ENCODE assay signal across 10 cellular contexts in the genomic region with DNA sequence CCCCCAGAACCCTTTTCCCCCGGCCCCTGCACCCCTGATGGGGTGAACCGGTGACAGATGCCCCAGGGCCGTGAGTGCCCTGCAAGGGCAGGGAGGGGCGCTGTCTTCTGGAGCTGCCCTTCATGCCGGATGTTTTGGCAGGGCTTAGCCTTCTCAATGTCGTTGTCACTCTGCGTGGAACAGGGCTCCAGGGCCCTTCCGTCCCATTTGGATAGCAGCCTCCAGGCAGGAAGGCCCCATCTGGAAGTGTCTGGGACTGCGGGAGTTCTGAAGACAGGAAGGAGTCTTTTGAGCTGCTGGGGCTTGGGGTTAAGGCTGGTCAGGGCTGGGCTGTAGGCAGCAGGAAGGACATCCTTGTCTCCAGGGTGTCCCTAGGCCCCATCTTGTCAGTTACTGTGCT. TPM values are rescaled to one million over a fixed set of nuclear protein-coding genes. Genes with fewer than 3 reads are reported as not detected.
DNase-seq lines count a peak whose midpoint lies in the region; ATAC-seq and TF ChIP-seq lines count a peak whose summit lies in the region.
"Had no signal": no experiment of that assay in that cellular context is flagged by ENCODE, and none has a peak within 500 bp of the region (broad histone marks: within the 10 kb centered on the region; RNA-seq: fewer than 3 reads in every experiment).

No MANE protein-coding gene starts in this region.

- peaks cover 36% of the 10 kb centered on the region for H3K4me1 ChIP-seq in effector memory CD4-positive, alpha-beta T cell (ENCODE audit: control insufficient read depth, insufficient read depth, low read length, poor library complexity, severe bottlenecking)
- peaks cover 27% of the 10 kb centered on the region for H3K4me1 ChIP-seq in Karpas-422 (ENCODE audit: low read length)

- H3K4me1 Mint-ChIP-seq in nephron, result peaks cover 25% of the 10 kb centered on the region

- H3K9me3 Mint-ChIP-seq in nephron, result no peaks in the 10 kb centered on the region

- H3K9me3 ChIP-seq in effector memory CD4-positive, alpha-beta T cell (ENCODE audit: control insufficient read depth, low read length), result no peaks in the 10 kb centered on the region
- H3K9me3 ChIP-seq in Karpas-422 (ENCODE audit: low read length), result no peaks in the 10 kb centered on the region

- peak overlapping the region; percentile 66 to 88 (median 88) for H3K27ac Mint-ChIP-seq in nephron

- no peaks in the 10 kb centered on the region for H3K27me3 ChIP-seq in effector memory CD4-positive, alpha-beta T cell (replicated peaks; ENCODE audit: control insufficient read depth, insufficient read depth, low read length, poor library complexity, severe bottlenecking)
- H3K27me3 ChIP-seq in Karpas-422 (ENCODE audit: low read length), result no peaks in the 10 kb centered on the region

- H3K36me3 Mint-ChIP-seq in nephron (ENCODE audit: low read depth), result peaks cover 3% of the 10 kb centered on the region

- peak; percentile 69 for DNase-seq in AG08396 (ENCODE audit: low spot score)
- DNase-seq in RKO (ENCODE audit: low spot score), result peak; percentile 41
- DNase-seq in epidermal melanocyte (ENCODE audit: insufficient read length, low spot score), result peak; percentile 77
- DNase-seq in effector memory CD4-positive, alpha-beta T cell, result no peak
- DNase-seq in Karpas-422, result no peak
- DNase-seq: DMS79, NCI-H774 had no signal

- no peak overlapping the region for H3K4me3 ChIP-seq in effector memory CD4-positive, alpha-beta T cell (ENCODE audit: insufficient read depth, low read depth, low read length, poor library complexity, severe bottlenecking)
- H3K4me3 ChIP-seq in Karpas-422 (ENCODE audit: low read length), result no peak overlapping the region

- H3K27me3 Mint-ChIP-seq in nephron (ENCODE audit: low read depth), result no peaks in the 10 kb centered on the region

- H4K20me1 ChIP-seq in Karpas-422 (ENCODE audit: insufficient read depth, low read depth, low read length), result no peaks in the 10 kb centered on the region

- H3K4me3 Mint-ChIP-seq in nephron, result peak overlapping the region; percentile 45 to 57 (median 49)

- no peak overlapping the region for H3K9ac ChIP-seq in Karpas-422 (ENCODE audit: low read length)

- no peak for TF ChIP-seq CTCF in nephron (IDR thresholded peaks at IDR 0.05; ENCODE audit: unreplicated experiment in 3 of 3)

- H3K27ac ChIP-seq in effector memory CD4-positive, alpha-beta T cell (ENCODE audit: insufficient read depth, low read length, poor library complexity, severe bottlenecking), result no peak overlapping the region
- no peak overlapping the region for H3K27ac ChIP-seq in Karpas-422 (ENCODE audit: low read length)

- ATAC-seq in HG03342 (IDR thresholded peaks at IDR 0.05; ENCODE audit: unreplicated experiment) (no peak), HG03442 (IDR thresholded peaks at IDR 0.05; ENCODE audit: unreplicated experiment) (no peak)

- peaks cover 27% of the 10 kb centered on the region for H3K36me3 ChIP-seq in effector memory CD4-positive, alpha-beta T cell (ENCODE audit: control insufficient read depth, insufficient read depth, low read length)
- 0 out of 2 replicates have a peak, but pooled peaks cover 3% of the 10 kb centered on the region for H3K36me3 ChIP-seq in Karpas-422 (ENCODE audit: insufficient read depth, low read length)

- peaks cover 30% of the 10 kb centered on the region for H3K79me2 ChIP-seq in Karpas-422 (ENCODE audit: low read length)

- H3K9me2 ChIP-seq in Karpas-422 (replicated peaks; ENCODE audit: insufficient read depth, low read length), result no peaks in the 10 kb centered on the region

- H3K4me2 ChIP-seq in Karpas-422 (ENCODE audit: low read depth, low read length, poor library complexity, severe bottlenecking), result no peak overlapping the region

- H2AFZ ChIP-seq in Karpas-422 (ENCODE audit: low read length), result no peak overlapping the region

RNA-seq across cellular contexts. Expression of a gene that starts 4.6 kb away (rescaled TPM):
- total RNA-seq in Karpas-422 (2014; rRNA removed; shearing (Covaris generic); ENCODE audit: low replicate concordance), result 48.5 and 102 TPM in 2 replicates

RNA-seq across cellular contexts. Expression of a gene that starts 8.6 kb away (rescaled TPM):
- 6.7 and 9.7 TPM in 2 replicates for total RNA-seq in Karpas-422 (2014; rRNA removed; shearing (Covaris generic); ENCODE audit: low replicate concordance)

RNA-seq across cellular contexts. Expression of a gene that starts 31.6 kb away (rescaled TPM):
- 36.5 and 74.7 TPM in 2 replicates for total RNA-seq in Karpas-422 (2014; rRNA removed; shearing (Covaris generic); ENCODE audit: low replicate concordance)

RNA-seq across cellular contexts. Expression of a gene that starts 36.5 kb away (rescaled TPM):
- total RNA-seq in Karpas-422 (2014; rRNA removed; shearing (Covaris generic); ENCODE audit: low replicate concordance), result 0.11 and 0.83 TPM in 2 replicates

RNA-seq across cellular contexts. Expression of a gene that starts 57.4 kb away (rescaled TPM):
- 34.0 and 44.5 TPM in 2 replicates for total RNA-seq in Karpas-422 (2014; rRNA removed; shearing (Covaris generic); ENCODE audit: low replicate concordance)

Comparison
In these comparisons a context has a peak if more than half of its experiments do, and no peak if none do; other contexts are left out.
1. DNase-seq: peak in AG08396 (single experiment), RKO (single experiment) and epidermal melanocyte (single experiment); none in effector memory CD4-positive, alpha-beta T cell (0 of 3) and Karpas-422 (single experiment).